Comparison of ENCODE assay signal across 8 cellular contexts in the genomic region with DNA sequence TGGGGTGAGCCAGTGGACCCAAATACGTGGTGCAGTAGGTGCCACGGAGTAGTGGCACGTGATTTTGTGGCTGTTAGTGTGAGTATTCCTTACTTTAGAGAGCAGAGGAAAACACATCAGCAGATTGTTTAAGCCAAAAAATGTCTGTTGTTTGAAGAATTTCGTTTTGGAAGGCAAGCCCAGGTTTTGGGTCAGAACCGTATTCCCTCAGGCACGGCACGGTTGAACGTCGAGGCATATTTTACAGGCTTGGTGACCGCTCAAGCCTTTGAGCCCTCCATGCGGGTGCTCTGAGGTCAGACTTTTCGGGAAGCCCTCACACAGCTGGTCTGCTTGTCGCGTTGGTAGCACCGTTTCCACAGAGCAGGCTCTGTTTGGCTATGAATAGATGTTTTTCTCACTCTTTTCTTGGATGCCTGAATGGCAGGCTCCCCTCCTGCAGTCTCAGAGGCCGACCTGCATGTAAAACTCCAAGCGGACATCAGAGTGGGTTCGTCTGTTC. TPM values are rescaled to one million over a fixed set of nuclear protein-coding genes. Genes with fewer than 3 reads are reported as not detected.
DNase-seq lines count a peak whose midpoint lies in the region; ATAC-seq, FAIRE-seq and TF ChIP-seq lines count a peak whose summit lies in the region.

No MANE protein-coding gene starts in this region.

- DNase-seq in body of pancreas (peak in 1 of 4 donors; percentile 32), right lobe of liver (no peak), substantia nigra (lab: John Stamatoyannopoulos, UW) (peak in 30 of 49 donors; percentile 12 to 77 (median 50)), GM19240 (ENCODE audit: insufficient read length, low spot score) (no peak), GM19239 (ENCODE audit: insufficient read length, low spot score) (no peak)

- intact Hi-C loops in body of pancreas (cut with DNase I) = no loop called here
- intact Hi-C loops in right lobe of liver (cut with DNase I) = no loop called here

- H3K27me3 ChIP-seq in body of pancreas = no peaks in the 10 kb centered on the region
- no peaks in the 10 kb centered on the region for H3K27me3 ChIP-seq in right lobe of liver

- no peaks in the 10 kb centered on the region for H3K9me3 Mint-ChIP-seq in IgD-negative memory B cell

- 78 to 87% methylated on average over 18 of the region's 18 CpGs for WGBS in body of pancreas, 2 donors
- 22% methylated on average over 8 of the region's 18 CpGs for WGBS in right lobe of liver (ENCODE audit: insufficient coverage, low coverage, low lambda C conversion rate, missing lambda C conversion rate)

- H3K36me3 ChIP-seq in body of pancreas (replicated peaks in 1 of 2; ENCODE audit: insufficient read depth in 1 of 2, low read depth in 2 of 2) (no peaks in the 10 kb centered on the region), right lobe of liver (no peaks in the 10 kb centered on the region)

- TF ChIP-seq POLR2A in body of pancreas (IDR thresholded peaks at IDR 0.05) (no peak), right lobe of liver (IDR thresholded peaks at IDR 0.05) (no peak)

- H3K4me3 ChIP-seq in body of pancreas (no peak overlapping the region), right lobe of liver (peak overlapping the region in 1 of 3 donors; percentile 0)

- H3K27ac ChIP-seq in body of pancreas (peak overlapping the region; percentile 26 to 80 (median 54)), right lobe of liver (peak overlapping the region; percentile 79 to 90 (median 87)), substantia nigra (ENCODE audit: low read depth, low read length, poor library complexity, severe bottlenecking) (peak overlapping the region; percentile 61)

- H3K4me1 ChIP-seq in body of pancreas (peaks cover 63% of the 10 kb centered on the region), right lobe of liver (peaks cover 3 to 85% (median 55%) of the 10 kb centered on the region in 4 donors)

- peaks cover 2% of the 10 kb centered on the region for H3K36me3 Mint-ChIP-seq in IgD-negative memory B cell

- H3K4me3 Mint-ChIP-seq in IgD-negative memory B cell = peak overlapping the region; percentile 52 to 96 (median 80)

- H3K9me3 ChIP-seq in body of pancreas (no peaks in the 10 kb centered on the region), right lobe of liver (no peaks in the 10 kb centered on the region)

- peaks cover 53 to 67% (median 56%) of the 10 kb centered on the region in 3 donors for H3K4me1 Mint-ChIP-seq in IgD-negative memory B cell

- ATAC-seq in body of pancreas (peak; percentile 36), right lobe of liver (no peak), HG03457 (IDR thresholded peaks at IDR 0.05; ENCODE audit: unreplicated experiment) (no peak), HG03342 (IDR thresholded peaks at IDR 0.05; ENCODE audit: unreplicated experiment) (no peak)

- peak overlapping the region; percentile 95 to 99 (median 98) for H3K27ac Mint-ChIP-seq in IgD-negative memory B cell

- no peak for TF ChIP-seq CTCF in body of pancreas (IDR thresholded peaks at IDR 0.05)
- TF ChIP-seq CTCF in right lobe of liver (IDR thresholded peaks at IDR 0.05) = no peak

- peaks cover 2% of the 10 kb centered on the region for H3K27me3 Mint-ChIP-seq in IgD-negative memory B cell

- FAIRE-seq in GM19239 (lab: Jason Lieb, UNC) = no peak

RNA-seq across cellular contexts. Expression of a gene that starts 27.2 kb away (rescaled TPM):
- 76.2 TPM for polyA plus RNA-seq in IgD-negative memory B cell
- total RNA-seq in body of pancreas = 10 to 100 TPM; 15.5 to 23.6 TPM
- total RNA-seq in right lobe of liver = 100 to 1,000 TPM in 1 of 6 experiments, 10 to 100 TPM in 5; 61.6 to 128 (median 67.5) TPM

Comparison
In these comparisons a context has a peak if more than half of its experiments do, and no peak if none do; other contexts are left out.
1. DNase-seq: peak in substantia nigra (30 of 49); none in right lobe of liver (0 of 3), GM19240 (single experiment) and GM19239 (single experiment).
2. Peak in every context shown above with its lines, with median percentiles within 50 percentile points of each other: H3K27ac ChIP-seq.